Comparison of ENCODE assay signal across 2 cellular contexts in the genomic region with DNA sequence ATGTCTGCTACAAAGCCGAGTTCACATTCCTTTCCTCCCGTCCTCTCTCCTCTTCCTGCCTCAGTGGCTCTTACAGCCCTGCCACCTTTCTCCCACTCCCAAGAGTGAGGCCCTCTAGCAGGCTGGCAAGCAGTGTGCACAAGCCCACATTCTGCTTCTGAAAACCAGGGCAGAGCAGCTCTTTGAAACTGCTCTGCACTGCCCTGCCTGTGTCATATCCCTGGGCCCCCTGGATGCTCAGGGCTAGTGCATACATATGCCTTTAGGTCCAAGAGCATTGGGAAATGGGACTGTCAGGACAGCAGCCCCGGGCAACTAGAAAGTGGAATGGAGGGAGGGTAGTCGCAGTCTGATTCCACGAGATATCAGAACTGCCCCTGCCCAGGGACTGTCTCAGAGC.
TF ChIP-seq lines count a peak whose summit lies in the region.

No MANE protein-coding gene starts in this region.

TF ChIP-seq in WTC11, 78 proteins besides CTCF, POLR2A, EP300 and RAD21:
- TF ChIP-seq ZNF219 (CRISPR knock-in tag; IDR thresholded peaks at IDR 0.05; ENCODE audit: borderline replicate concordance) (no peak), PRRX2 (CRISPR knock-in tag; IDR thresholded peaks at IDR 0.05) (no peak), CREM (CRISPR knock-in tag; IDR thresholded peaks at IDR 0.05) (no peak)

TF ChIP-seq in H1, 55 proteins besides CTCF, POLR2A, EP300 and RAD21:
- no peak for TF ChIP-seq SP2 (IDR thresholded peaks at IDR 0.05; ENCODE audit: low read length)
- no peak for TF ChIP-seq CEBPB (IDR thresholded peaks at IDR 0.05; ENCODE audit: low read depth, low read length)
- TF ChIP-seq HDAC2 (IDR thresholded peaks at IDR 0.05; ENCODE audit: borderline replicate concordance in 1 of 2, low read depth in 2 of 2, low read length in 2 of 2), result no peak
- TF ChIP-seq RXRA (IDR thresholded peaks at IDR 0.05; ENCODE audit: insufficient read depth, low read depth, low read length), result no peak
- no peak for TF ChIP-seq TCF12 (IDR thresholded peaks at IDR 0.05; ENCODE audit: low read depth, low read length)
